14 cellular contexts compared by ENCODE assay signal in genomic region chr5:111641533-111642230, GRCh38.
DNase-seq lines count a peak whose midpoint lies in the region; ATAC-seq and TF ChIP-seq lines count a peak whose summit lies in the region.
"Had no signal": no experiment of that assay in that cellular context is flagged by ENCODE, and none has a peak within 500 bp of the region (broad histone marks: within the 10 kb centered on the region; RNA-seq: fewer than 3 reads in every experiment).

No MANE protein-coding gene starts in this region.

- no peak for TF ChIP-seq CTCF in SK-N-SH (IDR thresholded peaks at IDR 0.05)

- no peaks in the 10 kb centered on the region for H3K36me3 Mint-ChIP-seq in activated T-cell treated with anti-CD3 and anti-CD28 coated beads, Interleukin-2, amount 50 U/mL, for 4 hours (ENCODE audit: insufficient read depth)

- H3K9ac ChIP-seq in SK-N-SH: no peak overlapping the region

- ATAC-seq in GM18502 (IDR thresholded peaks at IDR 0.05; ENCODE audit: poor library complexity, unreplicated experiment): no peak
- no peak for ATAC-seq in activated T-cell treated with anti-CD3 and anti-CD28 coated beads, Interleukin-2, amount 50 U/mL, for 4 hours

- no peak overlapping the region for H3K4me3 ChIP-seq in SK-N-SH (ENCODE audit: low read depth in 2 of 2, low read length in 1 of 2)

- DNase-seq in GM03348 (ENCODE audit: low spot score) (peak; percentile 66), SK-N-SH (no peak), fibroblast of peridontal ligament (ENCODE audit: extremely low read depth) (peak; percentile 81), renal cortical epithelial cell (ENCODE audit: low read depth) (peak; percentile 78), ACHN (no peak)
- DNase-seq in effector CD8-positive, alpha-beta T cell (lab: John Stamatoyannopoulos, UW): no peak
- DNase-seq in activated T-cell treated with anti-CD3 and anti-CD28 coated beads, Interleukin-2, amount 50 U/mL, for 4 hours: no peak
- DNase-seq: activated B cell treated with CpG ODN at 0.5 μM for 24 hours, foreskin melanocyte, islet precursor cell, NCI-H2081 had no signal

- H3K79me2 ChIP-seq in SK-N-SH (ENCODE audit: insufficient read depth): no peaks in the 10 kb centered on the region

- no peaks in the 10 kb centered on the region for H3K27me3 Mint-ChIP-seq in activated T-cell treated with anti-CD3 and anti-CD28 coated beads, Interleukin-2, amount 50 U/mL, for 4 hours (ENCODE audit: low read depth)
- H3K27me3 Mint-ChIP-seq: activated B cell treated with CpG ODN at 0.5 μM for 24 hours had no signal

- no peak for TF ChIP-seq EP300 in SK-N-SH (IDR thresholded peaks at IDR 0.05; ENCODE audit: borderline replicate concordance in 1 of 2, low read depth in 1 of 2, low read length in 1 of 2)

- no peak overlapping the region for H3K4me2 ChIP-seq in SK-N-SH

- H3K4me1 ChIP-seq in SK-N-SH (ENCODE audit: control insufficient read depth in 1 of 2, insufficient read depth in 2 of 2, low read depth in 1 of 2, low read length in 1 of 2): no peaks in the 10 kb centered on the region

- H3K27me3 ChIP-seq in SK-N-SH (ENCODE audit: insufficient read depth): no peaks in the 10 kb centered on the region

- POLR2A ChIA-PET in SK-N-SH (lab: Yijun Ruan, JAX): no interaction called here

- CTCF ChIA-PET in SK-N-SH (lab: Yijun Ruan, JAX): no interaction called here

- no peaks in the 10 kb centered on the region for H3K36me3 ChIP-seq in SK-N-SH (replicated peaks in 1 of 2; ENCODE audit: control insufficient read depth in 1 of 2, insufficient read depth in 2 of 2, low read length in 1 of 2)

- TF ChIP-seq RAD21 in SK-N-SH (IDR thresholded peaks at IDR 0.05; ENCODE audit: low read length): no peak

- H2AFZ ChIP-seq in SK-N-SH (ENCODE audit: low read depth): no peak overlapping the region

- no peak overlapping the region for H3K4me3 Mint-ChIP-seq in activated T-cell treated with anti-CD3 and anti-CD28 coated beads, Interleukin-2, amount 50 U/mL, for 4 hours
- H3K4me3 Mint-ChIP-seq: activated B cell treated with CpG ODN at 0.5 μM for 24 hours; activated naive CD4-positive, alpha-beta T cell treated with anti-CD3 and anti-CD28 coated beads, Interleukin-2, amount 50 U/mL, for 24 hours; stimulated activated naive CD8-positive, alpha-beta T cell treated with anti-CD3 and anti-CD28 coated beads, Interleukin-15, Interleukin-2, amounts not matched to agents 100 ng/mL and 50 ng/mL, for 24 hours had no signal

- no peaks in the 10 kb centered on the region for H3K9me2 ChIP-seq in SK-N-SH

- H3F3A ChIP-seq in SK-N-SH (replicated peaks; ENCODE audit: insufficient read depth): peaks cover 3% of the 10 kb centered on the region

- in situ Hi-C loops in ACHN (cut with HindIII; ENCODE audit: low pct_ligation_motif_present, low pct_unique_long_range_greater_than_20kb, low sequenced_read_pairs): no loop called here

- H3K4me1 Mint-ChIP-seq in activated T-cell treated with anti-CD3 and anti-CD28 coated beads, Interleukin-2, amount 50 U/mL, for 4 hours (ENCODE audit: low read depth): no peaks in the 10 kb centered on the region
- H3K4me1 Mint-ChIP-seq: activated B cell treated with CpG ODN at 0.5 μM for 24 hours; activated naive CD4-positive, alpha-beta T cell treated with anti-CD3 and anti-CD28 coated beads, Interleukin-2, amount 50 U/mL, for 24 hours had no signal

- WGBS in SK-N-SH (ENCODE audit: low lambda C conversion rate): 39% methylated on average over 4 of the region's 4 CpGs

- peaks cover 27% of the 10 kb centered on the region for H3K9me3 Mint-ChIP-seq in activated T-cell treated with anti-CD3 and anti-CD28 coated beads, Interleukin-2, amount 50 U/mL, for 4 hours

- no peaks in the 10 kb centered on the region for H4K20me1 ChIP-seq in SK-N-SH (ENCODE audit: insufficient read depth)

- peak overlapping the region in 1 of 2 experiments; percentile 49; a peak in 2 of 4 replicates for H3K27ac ChIP-seq in SK-N-SH (ENCODE audit: low read depth in 2 of 2, low read length in 1 of 2)

- 0 out of 2 replicates have a peak, but pooled peaks cover 5% of the 10 kb centered on the region for H3K9me3 ChIP-seq in SK-N-SH

TF ChIP-seq in SK-N-SH, 30 proteins besides CTCF, POLR2A, EP300 and RAD21:
- TF ChIP-seq YY1 (IDR thresholded peaks at IDR 0.05; ENCODE audit: low read depth) (no peak), USF1 (IDR thresholded peaks at IDR 0.05; ENCODE audit: borderline replicate concordance, low read depth) (no peak), PBX3 (IDR thresholded peaks at IDR 0.05) (peak; percentile 8; the same call in 1 of the 2 replicates), FOSL2 (IDR thresholded peaks at IDR 0.05; ENCODE audit: borderline replicate concordance, low read depth) (peak; percentile 19; the same call in 1 of the 2 replicates), TCF12 (IDR thresholded peaks at IDR 0.05) (no peak), RXRA (IDR thresholded peaks at IDR 0.05; ENCODE audit: borderline replicate concordance, low read depth) (no peak), SIN3A (IDR thresholded peaks at IDR 0.05; ENCODE audit: borderline replicate concordance, low read depth, low read length) (no peak), RCOR1 (IDR thresholded peaks at IDR 0.05; ENCODE audit: low read length) (no peak), MXI1 (IDR thresholded peaks at IDR 0.05; ENCODE audit: low read depth, low read length) (no peak)
TF ChIP-seq in SK-N-SH: peak in this region for 2.

Comparison
In these comparisons a context has a peak if more than half of its experiments do, and no peak if none do; other contexts are left out.
1. DNase-seq: peak in GM03348 (single experiment), fibroblast of peridontal ligament (single experiment) and renal cortical epithelial cell (single experiment); none in SK-N-SH (single experiment), effector CD8-positive, alpha-beta T cell (single experiment), activated T-cell treated with anti-CD3 and anti-CD28 coated beads, Interleukin-2, amount 50 U/mL, for 4 hours (single experiment) and ACHN (single experiment).